13 cellular contexts compared by ENCODE assay signal in the genomic region with DNA sequence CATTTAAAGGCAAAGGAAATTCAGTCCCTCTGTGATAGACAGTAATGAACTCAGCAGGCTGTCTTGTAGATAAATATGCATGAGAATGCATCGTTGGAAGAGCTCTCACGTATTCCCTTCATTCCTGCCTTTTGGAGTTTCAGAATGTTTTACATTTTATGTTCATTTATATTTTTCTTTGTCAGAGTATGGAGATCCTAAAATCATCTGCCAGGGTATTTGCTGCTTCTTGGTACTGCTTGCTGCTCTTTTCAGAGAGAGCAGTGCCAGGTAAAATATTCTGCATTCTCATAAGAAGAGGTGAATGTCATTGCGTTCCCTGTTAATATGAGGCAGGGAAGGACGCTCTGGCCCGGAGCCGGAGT.
DNase-seq lines count a peak whose midpoint lies in the region; ATAC-seq and TF ChIP-seq lines count a peak whose summit lies in the region.
"Had no signal": no experiment of that assay in that cellular context is flagged by ENCODE, and none has a peak within 500 bp of the region (broad histone marks: within the 10 kb centered on the region; RNA-seq: fewer than 3 reads in every experiment).

No MANE protein-coding gene starts in this region.

- DNase-seq in MCF 10A (ENCODE audit: unreplicated experiment) (no peak), mammary epithelial cell (no peak), Panc1 (ENCODE audit: low read depth, low spot score) (no peak), esophagus muscularis mucosa (ENCODE audit: extremely low spot score) (no peak), type B pancreatic cell (ENCODE audit: extremely low spot score, unreplicated experiment) (no peak), aorta (no peak), UCSD-AML1 (lab: John Stamatoyannopoulos, UW; ENCODE audit: unreplicated experiment) (no peak), kidney glomerular epithelial cell (lab: John Stamatoyannopoulos, UW) (no peak)

- TF ChIP-seq POLR2A in esophagus muscularis mucosa (IDR thresholded peaks at IDR 0.05; ENCODE audit: low read depth) = no peak

- H3K27ac Mint-ChIP-seq in MCF 10A (ENCODE audit: low read depth, unreplicated experiment) = peak overlapping the region; percentile 96
- H3K27ac Mint-ChIP-seq in type B pancreatic cell = peak overlapping the region; percentile 31
- H3K27ac Mint-ChIP-seq: T-helper 17 cell had no signal

- H3K9me3 ChIP-seq in mammary epithelial cell (replicated peaks; ENCODE audit: insufficient read depth, low read length) (no peaks in the 10 kb centered on the region), Panc1 (ENCODE audit: control insufficient read depth, insufficient read depth, low read depth, low read length) (no peaks in the 10 kb centered on the region), esophagus muscularis mucosa (no peaks in the 10 kb centered on the region), aorta (ENCODE audit: control insufficient read depth, low read length) (no peaks in the 10 kb centered on the region)
- H3K9me3 ChIP-seq: BE2C, gastrocnemius medialis, right atrium auricular region had no signal

- H4K20me1 ChIP-seq in mammary epithelial cell (ENCODE audit: insufficient read depth, low read length) = no peaks in the 10 kb centered on the region

- H3K4me3 Mint-ChIP-seq in MCF 10A (ENCODE audit: unreplicated experiment) (peak overlapping the region; percentile 13), type B pancreatic cell (no peak overlapping the region)
- H3K4me3 Mint-ChIP-seq: activated T-cell treated with anti-CD3 and anti-CD28 coated beads, Interleukin-2, amount 50 U/mL, for 4 hours had no signal

- H3K4me2 ChIP-seq in mammary epithelial cell (ENCODE audit: insufficient read depth, low read depth, low read length) = no peak overlapping the region

- TF ChIP-seq CTCF in MCF 10A (IDR thresholded peaks at IDR 0.05; ENCODE audit: unreplicated experiment) (no peak), mammary epithelial cell (conservative IDR thresholded peaks at IDR 0.05 in 1 of 2, IDR thresholded peaks at IDR 0.05 in 1 of 2; ENCODE audit: extremely low read depth in 1 of 2, insufficient read depth in 1 of 2, low read depth in 1 of 2, low read length in 2 of 2) (no peak), Panc1 (IDR thresholded peaks at IDR 0.05) (no peak; the same call in none of the 2 replicates), esophagus muscularis mucosa (IDR thresholded peaks at IDR 0.05) (no peak), type B pancreatic cell (conservative IDR thresholded peaks at IDR 0.05) (no peak)

- no peaks in the 10 kb centered on the region for H3K79me2 ChIP-seq in mammary epithelial cell (ENCODE audit: insufficient read depth, low read length)

- no peaks in the 10 kb centered on the region for H3K27me3 Mint-ChIP-seq in MCF 10A (ENCODE audit: insufficient read depth, unreplicated experiment)
- H3K27me3 Mint-ChIP-seq in type B pancreatic cell = no peaks in the 10 kb centered on the region
- H3K27me3 Mint-ChIP-seq: T-helper 17 cell had no signal

- CTCF ChIA-PET in MCF 10A (lab: Yijun Ruan, JAX) (interaction anchor here (0.6 to 9.0 kb wide), 28 partner anchors 8 to 722 kb away, joined by 3 to 128 read pairs (median 3); no protein-coding TSS in a partner anchor), mammary epithelial cell (lab: Charles Lee; ENCODE audit: low non-redundant PET) (interaction anchor here (1.0 kb wide), 1 partner anchor 447 kb away, joined by 3 read pairs; no protein-coding TSS in a partner anchor), Panc1 (lab: Charles Lee) (no interaction called here)

- H3K4me1 ChIP-seq in mammary epithelial cell (ENCODE audit: insufficient read depth, low read length) (peaks cover 28% of the 10 kb centered on the region), Panc1 (ENCODE audit: control insufficient read depth, insufficient read depth, low read length) (peaks cover 31% of the 10 kb centered on the region), esophagus muscularis mucosa (peaks cover 37 to 53% (median 53%) of the 10 kb centered on the region in 4 donors), aorta (ENCODE audit: control insufficient read depth in 1 of 2, insufficient read depth in 2 of 2, low read length in 2 of 2) (peaks cover 2 to 6% of the 10 kb centered on the region in 2 donors)
- H3K4me1 ChIP-seq: BE2C had no signal

- no peak for ATAC-seq in Panc1
- ATAC-seq in aorta (ENCODE audit: low FRiP score) = no peak

- H3K36me3 ChIP-seq in mammary epithelial cell (ENCODE audit: insufficient read depth, low read length) (no peaks in the 10 kb centered on the region), Panc1 (ENCODE audit: control insufficient read depth, insufficient read depth, low read length) (no peaks in the 10 kb centered on the region), esophagus muscularis mucosa (no peaks in the 10 kb centered on the region), aorta (ENCODE audit: control insufficient read depth in 1 of 2, insufficient read depth in 2 of 2, low read length in 1 of 2) (no peaks in the 10 kb centered on the region)
- H3K36me3 ChIP-seq: BE2C, gastrocnemius medialis, right atrium auricular region had no signal

- H3K4me3 ChIP-seq in mammary epithelial cell (replicated peaks in 1 of 3; ENCODE audit: insufficient read depth in 1 of 3, low read depth in 2 of 3, low read length in 3 of 3) = no peak overlapping the region
- no peak overlapping the region for H3K4me3 ChIP-seq in Panc1 (ENCODE audit: low read depth in 2 of 2, low read length in 2 of 2)
- H3K4me3 ChIP-seq in esophagus muscularis mucosa = no peak overlapping the region
- no peak overlapping the region for H3K4me3 ChIP-seq in aorta (ENCODE audit: low read length in 2 of 2)
- H3K4me3 ChIP-seq: gastrocnemius medialis, right atrium auricular region had no signal

- no peak overlapping the region for H3K9ac ChIP-seq in mammary epithelial cell (ENCODE audit: insufficient read depth, low read length)

- no peaks in the 10 kb centered on the region for H3K27me3 ChIP-seq in mammary epithelial cell (ENCODE audit: insufficient read depth, low read length)
- H3K27me3 ChIP-seq in Panc1 (ENCODE audit: control insufficient read depth, insufficient read depth, low read length) = no peaks in the 10 kb centered on the region
- H3K27me3 ChIP-seq in esophagus muscularis mucosa = no peaks in the 10 kb centered on the region
- no peaks in the 10 kb centered on the region for H3K27me3 ChIP-seq in aorta (ENCODE audit: control insufficient read depth in 1 of 2, insufficient read depth in 2 of 2, low read length in 1 of 2)
- H3K27me3 ChIP-seq: BE2C, gastrocnemius medialis, right atrium auricular region had no signal

- peaks cover 32% of the 10 kb centered on the region for H3K4me1 Mint-ChIP-seq in MCF 10A (ENCODE audit: insufficient read depth, unreplicated experiment)
- peaks cover 38% of the 10 kb centered on the region for H3K4me1 Mint-ChIP-seq in type B pancreatic cell (ENCODE audit: unreplicated experiment)

- POLR2A ChIA-PET in MCF 10A (lab: Yijun Ruan, JAX) (interaction anchor here (0.8 to 1.2 kb wide), 4 partner anchors 16 to 440 kb away, joined by 3 to 6 read pairs (median 4); no protein-coding TSS in a partner anchor), Panc1 (lab: Charles Lee) (interaction anchor here (0.7 kb wide), 1 partner anchor 352 kb away, joined by 6 read pairs; no protein-coding TSS in a partner anchor)

- intact Hi-C loops in MCF 10A (cut with micrococcal nuclease) = loop anchor here (1.0 to 5.0 kb wide), 5 partner anchors 55 to 497 kb away; partner anchors contain the start of gene CAMK1D
- intact Hi-C loops in mammary epithelial cell (cut with micrococcal nuclease) = loop anchor here (1.0 to 5.0 kb wide), 5 partner anchors 55 to 447 kb away; no protein-coding TSS in a partner anchor
- intact Hi-C loops in Panc1 (cut with micrococcal nuclease; ENCODE audit: unreplicated experiment) = loop anchor here (2.0 to 10.0 kb wide), 2 partner anchors 193 to 447 kb away; no protein-coding TSS in a partner anchor
- intact Hi-C loops in esophagus muscularis mucosa (cut with DNase I) = loop anchor here (5.0 kb wide), 2 partner anchors 359 to 499 kb away; no protein-coding TSS in a partner anchor
- intact Hi-C loops in aorta (cut with DNase I) = loop anchor here (2.0 to 5.0 kb wide), 3 partner anchors 361 to 449 kb away; no protein-coding TSS in a partner anchor

- dilution Hi-C loops in mammary epithelial cell (cut with HindIII; ENCODE audit: low sequenced_read_pairs) = loop anchor here (5.0 to 25.0 kb wide), 2 partner anchors 59 to 449 kb away; no protein-coding TSS in a partner anchor

- WGBS in mammary epithelial cell (ENCODE audit: low coverage, missing lambda C conversion rate) = 55% methylated on average over 6 of the region's 6 CpGs
- 55% methylated on average over 6 of the region's 6 CpGs for WGBS in esophagus muscularis mucosa
- 67 to 72% methylated on average over 6 of the region's 6 CpGs for WGBS in aorta, 2 donors

- no peak for TF ChIP-seq EP300 in esophagus muscularis mucosa (IDR thresholded peaks at IDR 0.05)

- BruUV-seq in MCF 10A (replicated peaks; lab: Mats Ljungman, UMichigan) = TSS peak; percentile 70
- no TSS peak for BruUV-seq in mammary epithelial cell (replicated peaks; lab: Mats Ljungman, UMichigan)
- BruUV-seq in Panc1 (replicated peaks; lab: Mats Ljungman, UMichigan) = no TSS peak

- no peak overlapping the region for H3K27ac ChIP-seq in mammary epithelial cell (ENCODE audit: insufficient read depth, low read depth, low read length)
- H3K27ac ChIP-seq in Panc1 (ENCODE audit: low read length) = peak overlapping the region; percentile 12; the same call in 1 of the 2 replicates
- H3K27ac ChIP-seq in esophagus muscularis mucosa (replicated peaks in 1 of 4) = peak overlapping the region; percentile 80 to 85 (median 82)
- H3K27ac ChIP-seq in aorta (ENCODE audit: low read depth in 1 of 2, low read length in 2 of 2) = no peak overlapping the region
- H3K27ac ChIP-seq: gastrocnemius medialis, right atrium auricular region had no signal

- H3K9me3 Mint-ChIP-seq in MCF 10A (ENCODE audit: unreplicated experiment) (no peaks in the 10 kb centered on the region), type B pancreatic cell (no peaks in the 10 kb centered on the region)
- H3K9me3 Mint-ChIP-seq: activated T-cell treated with anti-CD3 and anti-CD28 coated beads, Interleukin-2, amount 50 U/mL, for 4 hours had no signal

- in situ Hi-C loops in mammary epithelial cell (cut with MboI; ENCODE audit: low sequenced_read_pairs in 2 of 2) = loop anchor here (5.0 to 25.0 kb wide), 4 partner anchors 351 to 449 kb away; no protein-coding TSS in a partner anchor
- in situ Hi-C loops in Panc1 (cut with HindIII; ENCODE audit: low pct_unique_long_range_greater_than_20kb, low sequenced_read_pairs) = no loop called here

- H3K36me3 Mint-ChIP-seq in MCF 10A (ENCODE audit: insufficient read depth, unreplicated experiment) (peaks cover 6% of the 10 kb centered on the region), type B pancreatic cell (no peaks in the 10 kb centered on the region)

- no peak overlapping the region for H2AFZ ChIP-seq in mammary epithelial cell (ENCODE audit: low read depth, low read length)

Comparison
In these comparisons a context has a peak if more than half of its experiments do, and no peak if none do; other contexts are left out.
1. H3K27ac ChIP-seq: peak in Panc1 (single experiment) and esophagus muscularis mucosa (4 of 4); none in mammary epithelial cell (single experiment) and aorta (0 of 2).